ENCODE assay signal across 13 cellular contexts in the genomic region with DNA sequence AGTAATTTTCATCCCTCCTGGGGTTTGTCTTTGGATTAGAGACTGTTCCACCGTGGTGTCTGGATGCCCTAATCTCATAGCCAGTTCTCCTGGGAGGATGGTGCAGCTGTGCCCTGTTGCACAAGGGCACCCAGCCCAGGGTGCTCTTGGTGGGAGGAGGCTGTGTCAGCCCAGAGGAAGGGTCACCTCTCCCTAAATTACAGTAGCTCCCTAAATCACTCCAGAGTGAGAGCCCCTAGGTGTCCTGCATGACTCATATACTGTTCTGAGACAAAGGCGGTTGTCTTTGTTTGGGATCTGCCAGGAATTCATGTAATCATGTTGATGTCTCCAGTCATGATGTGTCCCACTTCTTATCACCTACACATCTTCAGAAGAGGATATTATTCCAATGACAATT. TPM values are rescaled to one million over a fixed set of nuclear protein-coding genes. Genes with fewer than 3 reads are reported as not detected.
DNase-seq lines count a peak whose midpoint lies in the region; ATAC-seq and TF ChIP-seq lines count a peak whose summit lies in the region.
"Had no signal": no experiment of that assay in that cellular context is flagged by ENCODE, and none has a peak within 500 bp of the region (broad histone marks: within the 10 kb centered on the region; RNA-seq: fewer than 3 reads in every experiment).

No MANE protein-coding gene starts in this region.

- H3K23ac ChIP-seq in trophoblast cell (ENCODE audit: low read length), result no peak overlapping the region

- H3K4ac ChIP-seq in trophoblast cell (ENCODE audit: low read depth, low read length), result no peak overlapping the region

- H3K27me3 ChIP-seq in trophoblast cell (ENCODE audit: insufficient read depth, low read length) (no peaks in the 10 kb centered on the region), Peyer's patch (no peaks in the 10 kb centered on the region)

- no peaks in the 10 kb centered on the region for H3K79me2 ChIP-seq in trophoblast cell (ENCODE audit: control insufficient read depth, insufficient read depth, low read length, poor library complexity)

- H4K12ac ChIP-seq in trophoblast cell (ENCODE audit: low read depth, low read length), result no peak overlapping the region

- H3K79me1 ChIP-seq in trophoblast cell (ENCODE audit: low read length), result peaks cover 3% of the 10 kb centered on the region

- no peak overlapping the region for H2BK120ac ChIP-seq in trophoblast cell (ENCODE audit: insufficient read depth, low read length, poor library complexity)

- no peak overlapping the region for H3K9ac ChIP-seq in trophoblast cell (ENCODE audit: low read length)

- H3K9me3 ChIP-seq in trophoblast cell (ENCODE audit: insufficient read depth, low read depth, low read length) (no peaks in the 10 kb centered on the region), Peyer's patch (no peaks in the 10 kb centered on the region)

- no peak overlapping the region for H4K8ac ChIP-seq in trophoblast cell (ENCODE audit: low read depth, low read length)

- H2AK5ac ChIP-seq in trophoblast cell (ENCODE audit: low read length), result no peak overlapping the region

- H3K4me1 ChIP-seq in trophoblast cell (ENCODE audit: control insufficient read depth in 1 of 2, insufficient read depth in 2 of 2, low read length in 2 of 2), result peaks cover 3 to 12% of the 10 kb centered on the region in 2 experiments
- peaks cover 0 to 27% (median 0%) of the 10 kb centered on the region in 4 donors for H3K4me1 ChIP-seq in Peyer's patch

- no peak overlapping the region for H2BK12ac ChIP-seq in trophoblast cell (ENCODE audit: low read length)

- DNase-seq in ELF-1 (ENCODE audit: low read depth, low spot score) (peak; percentile 34), NCI-H345 (lab: John Stamatoyannopoulos, UW) (peak; percentile 69), choroid plexus epithelial cell (ENCODE audit: low read depth) (peak; percentile 51), trophoblast cell (peak; percentile 44 to 75), C1 segment of cervical spinal cord (lab: John Stamatoyannopoulos, UW) (no peak), activated T-cell treated with anti-CD3 and anti-CD28 coated beads for 4 hours (no peak), Peyer's patch (no peak)
- DNase-seq: activated B cell treated with CpG ODN at 0.5 μM for 24 hours; activated effector memory CD4-positive, alpha-beta T cell treated with Interleukin-2 at 50 U/mL for 16 hours; H7; NCI-H2171; stimulated activated naive CD8-positive, alpha-beta T cell treated with anti-CD3 and anti-CD28 coated beads, Interleukin-15, amount 100 ng/mL, for 72 hours had no signal

- H3K18ac ChIP-seq in trophoblast cell (ENCODE audit: low read length), result no peak overlapping the region

- H3K36me3 ChIP-seq in trophoblast cell (ENCODE audit: control insufficient read depth in 1 of 2, insufficient read depth in 2 of 2, low read length in 2 of 2), result peaks cover 3 to 6% of the 10 kb centered on the region in 2 experiments
- peaks cover 0 to 14% (median 0%) of the 10 kb centered on the region in 3 donors for H3K36me3 ChIP-seq in Peyer's patch

- no peak overlapping the region for H3K14ac ChIP-seq in trophoblast cell (ENCODE audit: low read length)

- no CpG with 5 or more reads among the region's 2 CpGs for WGBS in trophoblast cell (ENCODE audit: extremely low coverage, insufficient coverage, insufficient read length)

- no peak overlapping the region for H3K4me3 ChIP-seq in choroid plexus epithelial cell (ENCODE audit: low read depth, low read length)
- H3K4me3 ChIP-seq in trophoblast cell (ENCODE audit: low read depth, low read length), result no peak overlapping the region
- no peak overlapping the region for H3K4me3 ChIP-seq in Peyer's patch

- TF ChIP-seq CTCF in choroid plexus epithelial cell (conservative IDR thresholded peaks at IDR 0.05; ENCODE audit: low read depth, low read length) (no peak), Peyer's patch (IDR thresholded peaks at IDR 0.05) (no peak)

- no peak for ATAC-seq in GM18868 (IDR thresholded peaks at IDR 0.05; ENCODE audit: unreplicated experiment)
- ATAC-seq: stimulated activated naive CD8-positive, alpha-beta T cell treated with anti-CD3 and anti-CD28 coated beads, Interleukin-15, amount 100 ng/mL, for 72 hours had no signal

- peak overlapping the region; percentile 19 for H4K91ac ChIP-seq in trophoblast cell (ENCODE audit: low read depth, low read length)

- H2AFZ ChIP-seq in trophoblast cell (ENCODE audit: insufficient read depth, low read length, poor library complexity), result no peak overlapping the region

- H3K4me2 ChIP-seq in trophoblast cell (ENCODE audit: low read length), result no peak overlapping the region

- H2BK5ac ChIP-seq in trophoblast cell (ENCODE audit: low read depth, low read length, poor library complexity), result no peak overlapping the region

- H3K27ac ChIP-seq in trophoblast cell (ENCODE audit: low read depth, low read length) (peak overlapping the region; percentile 6), Peyer's patch (peak overlapping the region in 1 of 4 donors; percentile 77)

- no peak for TF ChIP-seq POLR2A in Peyer's patch (IDR thresholded peaks at IDR 0.05)

RNA-seq across cellular contexts. Expression of gene PERP, which starts 19.7 kb away (rescaled TPM):
- 123 and 131 TPM in 2 replicates for polyA plus RNA-seq in trophoblast cell (2013)
- total RNA-seq in Peyer's patch, result 10 to 100 TPM in 3 of 4 donors, 1 to 10 TPM in 1; 7.4 to 84.8 (median 46.2) TPM

Comparison
In these comparisons a context has a peak if more than half of its experiments do, and no peak if none do; other contexts are left out.
1. DNase-seq: peak in ELF-1 (single experiment), NCI-H345 (single experiment), choroid plexus epithelial cell (single experiment) and trophoblast cell (2 of 2); none in C1 segment of cervical spinal cord (0 of 14), activated T-cell treated with anti-CD3 and anti-CD28 coated beads for 4 hours (single experiment) and Peyer's patch (0 of 3).